ENCODE assay signal across 8 cellular contexts in the genomic region with DNA sequence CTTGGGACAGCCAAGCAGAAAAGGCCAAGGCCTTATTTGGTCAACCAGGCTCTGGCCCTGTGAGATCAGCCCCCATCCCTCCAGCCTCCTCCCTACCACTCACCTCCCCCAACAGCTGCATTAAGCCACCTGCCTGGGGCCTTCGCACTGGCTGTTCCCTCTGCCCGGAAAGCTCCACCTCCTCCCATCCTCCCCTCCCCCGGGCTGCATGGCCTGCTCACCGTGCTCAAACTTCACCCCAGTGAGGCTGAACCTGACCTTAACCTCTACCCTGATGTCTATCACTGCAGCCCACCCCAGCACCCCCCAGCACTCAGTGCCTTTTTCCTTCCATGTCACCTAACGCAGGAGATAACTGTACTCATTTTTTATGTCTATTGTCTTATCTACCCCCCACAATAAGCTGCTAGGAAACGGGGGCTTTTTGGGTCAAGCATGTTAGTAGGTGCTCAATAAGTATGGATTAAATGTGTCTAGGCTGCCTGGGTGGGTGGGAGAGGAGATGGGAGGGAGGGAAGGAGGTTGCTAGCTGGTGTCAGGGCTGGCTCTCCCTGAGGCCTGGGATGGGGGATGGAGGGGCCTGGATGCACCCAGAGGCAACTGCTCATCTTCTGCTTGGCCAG. TPM values are rescaled to one million over a fixed set of nuclear protein-coding genes. Genes with fewer than 3 reads are reported as not detected.
DNase-seq lines count a peak whose midpoint lies in the region; ATAC-seq, FAIRE-seq and TF ChIP-seq lines count a peak whose summit lies in the region.

No MANE protein-coding gene starts in this region.

- no peak for TF ChIP-seq CTCF in A549 (IDR thresholded peaks at IDR 0.05)

- no peak for DNase-seq in A549 (ENCODE audit: low read depth in 1 of 2, low spot score in 1 of 2)
- DNase-seq in T-helper 2 cell: peak in 3 of 5 experiments; percentile 47 to 89 (median 48)
- peak; percentile 34 for DNase-seq in effector CD8-positive, alpha-beta T cell (lab: John Stamatoyannopoulos, UW)
- peak; percentile 73 for DNase-seq in stimulated activated CD4-positive, alpha-beta T cell treated with anti-CD3 and anti-CD28 coated beads, Interleukin-4, amount 100 ng/mL, for 1 hour
- DNase-seq in MV-4-11 (lab: John Stamatoyannopoulos, UW): no peak

- H3K4me2 ChIP-seq in A549: no peak overlapping the region

- no peak overlapping the region; a peak in 1 of 6 replicates for H3K27ac ChIP-seq in A549

- no peak for FAIRE-seq in A549 (lab: Jason Lieb, UNC)

- H3K4me1 ChIP-seq in A549: peaks cover 15% of the 10 kb centered on the region; the same call in 1 of the 3 replicates

- no peak overlapping the region for H3K4me3 ChIP-seq in A549

- ATAC-seq in A549 (peak; percentile 3 to 9; a peak in 1 of 6 replicates), GM21619 (IDR thresholded peaks at IDR 0.05; ENCODE audit: unreplicated experiment) (peak; percentile 35), HG03159 (IDR thresholded peaks at IDR 0.05; ENCODE audit: unreplicated experiment) (no peak), GM18511 (IDR thresholded peaks at IDR 0.05; ENCODE audit: unreplicated experiment) (no peak)

- TF ChIP-seq RAD21 in A549 (conservative IDR thresholded peaks at IDR 0.05 in 1 of 2, IDR thresholded peaks at IDR 0.05 in 1 of 2): no peak

- 64% methylated on average over 6 of the region's 6 CpGs for WGBS in A549 (ENCODE audit: missing lambda C conversion rate)

- no peaks in the 10 kb centered on the region for H3K9me3 ChIP-seq in A549

- CTCF ChIA-PET in A549 (lab: Yijun Ruan, JAX): interaction anchor here (0.6 to 2.2 kb wide), 5 partner anchors 8 to 835 kb away, joined by 3 to 6 read pairs (median 6); a partner anchor contains a TSS

- POLR2A ChIA-PET in A549 (lab: Yijun Ruan, JAX): interaction anchor here (2.8 kb wide), 1 partner anchor 35 kb away, joined by 12 read pairs; a partner anchor contains a TSS

- no peak for TF ChIP-seq EP300 in A549 (IDR thresholded peaks at IDR 0.05)

- TF ChIP-seq POLR2A in A549 (IDR thresholded peaks at IDR 0.05; ENCODE audit: low read length): no peak

TF ChIP-seq in A549, 52 proteins besides CTCF, POLR2A, EP300 and RAD21:
- no peak for TF ChIP-seq EHF (CRISPR knock-in tag; IDR thresholded peaks at IDR 0.05)
- no peak for TF ChIP-seq CBX2 (IDR thresholded peaks at IDR 0.05; ENCODE audit: borderline replicate concordance, low read depth)
- TF ChIP-seq RARB (CRISPR knock-in tag; IDR thresholded peaks at IDR 0.05): no peak
- TF ChIP-seq HEYL (CRISPR knock-in tag; IDR thresholded peaks at IDR 0.05): no peak

RNA-seq across cellular contexts. Expression of a gene that starts 0.9 kb away (rescaled TPM):
- polyA plus RNA-seq in A549 (2011; rRNA removed) (0.19 and 0.34 TPM in 2 replicates), A549 (2017; fragmentation: RNase III; extraction: RNeasy Plus Mini Kit Qiagen cat#74134 plus additional on column Dnase treatment) (0.25 to 0.56 TPM (median 0.36 TPM) in 3 replicates)
- polyA plus RNA-seq in A549 (2012; cell fraction: cytosol; rRNA removed): 1.0 and 1.1 TPM in 2 replicates
- 6.2 and 11.0 TPM in 2 replicates for polyA plus RNA-seq in A549 (2012; cell fraction: nucleus; rRNA removed)
- 0.25 TPM in 1 of 2 replicates, not detected in the other for polyA minus RNA-seq in A549 (2011; rRNA and poly(A)+ RNA removed)

RNA-seq across cellular contexts. Expression of a gene that starts 6.7 kb away (rescaled TPM):
- polyA plus RNA-seq in A549 (2011; rRNA removed) (34.6 and 38.0 TPM in 2 replicates), A549 (2017; fragmentation: RNase III; extraction: RNeasy Plus Mini Kit Qiagen cat#74134 plus additional on column Dnase treatment) (37.9 to 46.0 TPM (median 44.2 TPM) in 3 replicates)
- 87.1 and 110 TPM in 2 replicates for polyA plus RNA-seq in A549 (2012; cell fraction: cytosol; rRNA removed)
- polyA plus RNA-seq in A549 (2012; cell fraction: nucleus; rRNA removed): 110 and 189 TPM in 2 replicates
- polyA minus RNA-seq in A549 (2011; rRNA and poly(A)+ RNA removed): 31.3 and 58.1 TPM in 2 replicates

RNA-seq across cellular contexts. Expression of a gene that starts 8.3 kb away (rescaled TPM):
- polyA plus RNA-seq in A549 (2011; rRNA removed) (34.6 and 40.9 TPM in 2 replicates), A549 (2017; fragmentation: RNase III; extraction: RNeasy Plus Mini Kit Qiagen cat#74134 plus additional on column Dnase treatment) (45.4 to 49.2 TPM (median 47.9 TPM) in 3 replicates)
- polyA plus RNA-seq in A549 (2012; cell fraction: cytosol; rRNA removed): 62.6 and 76.3 TPM in 2 replicates
- polyA plus RNA-seq in A549 (2012; cell fraction: nucleus; rRNA removed): 84.6 and 97.2 TPM in 2 replicates
- 46.6 and 50.6 TPM in 2 replicates for polyA minus RNA-seq in A549 (2011; rRNA and poly(A)+ RNA removed)

RNA-seq across cellular contexts. Expression of a gene that starts 16.0 kb away (rescaled TPM):
- polyA plus RNA-seq in A549 (2011; rRNA removed) (not detected in 2 replicates), A549 (2017; fragmentation: RNase III; extraction: RNeasy Plus Mini Kit Qiagen cat#74134 plus additional on column Dnase treatment) (not detected in 3 replicates)
- not detected in 2 replicates for polyA plus RNA-seq in A549 (2012; cell fraction: cytosol; rRNA removed)
- polyA plus RNA-seq in A549 (2012; cell fraction: nucleus; rRNA removed): not detected in 2 replicates
- polyA minus RNA-seq in A549 (2011; rRNA and poly(A)+ RNA removed): 0.34 TPM in 1 of 2 replicates, not detected in the other

RNA-seq across cellular contexts. Expression of a gene that starts 18.6 kb away (rescaled TPM):
- polyA plus RNA-seq in A549 (2011; rRNA removed): not detected in 2 replicates
- not detected in 2 replicates for polyA plus RNA-seq in A549 (2012; cell fraction: cytosol; rRNA removed)
- polyA plus RNA-seq in A549 (2012; cell fraction: nucleus; rRNA removed): 0.02 TPM in 1 of 2 replicates, not detected in the other
- not detected in 3 replicates for polyA plus RNA-seq in A549 (2017; fragmentation: RNase III; extraction: RNeasy Plus Mini Kit Qiagen cat#74134 plus additional on column Dnase treatment)
- polyA minus RNA-seq in A549 (2011; rRNA and poly(A)+ RNA removed): not detected in 2 replicates

Comparison
In these comparisons a context has a peak if more than half of its experiments do, and no peak if none do; other contexts are left out.
1. ATAC-seq: peak in A549 (2 of 2) and GM21619 (single experiment); none in HG03159 (single experiment) and GM18511 (single experiment).
2. DNase-seq: peak in T-helper 2 cell (3 of 5), effector CD8-positive, alpha-beta T cell (single experiment) and stimulated activated CD4-positive, alpha-beta T cell treated with anti-CD3 and anti-CD28 coated beads, Interleukin-4, amount 100 ng/mL, for 1 hour (single experiment); none in A549 (0 of 2) and MV-4-11 (single experiment).